In the genomic region with DNA sequence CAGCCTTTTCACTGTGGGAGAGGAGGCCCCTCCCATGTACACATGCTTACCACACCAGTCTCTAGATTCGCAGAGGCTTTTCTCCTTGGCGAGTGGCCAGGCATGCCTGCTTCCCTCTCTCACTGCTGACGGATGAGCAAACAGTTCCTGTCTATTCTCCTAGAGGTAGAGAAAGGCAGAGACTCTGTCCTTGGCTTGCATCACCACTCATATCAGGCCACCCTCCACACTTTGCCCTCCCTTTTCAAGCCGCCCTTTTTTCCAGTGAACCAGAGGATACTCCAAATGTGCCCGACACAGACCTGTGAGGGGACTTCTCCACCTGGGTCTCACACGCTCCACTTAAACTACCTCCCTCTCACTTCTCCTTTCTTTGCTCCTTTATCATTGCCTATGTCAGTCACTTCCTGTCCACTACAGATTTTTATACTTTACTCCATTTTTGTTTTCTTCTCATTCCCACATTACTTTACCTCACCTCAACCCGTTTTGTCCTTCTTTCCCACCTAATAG, we compare ENCODE assay signal across 8 cellular contexts.
DNase-seq lines count a peak whose midpoint lies in the region; ATAC-seq and TF ChIP-seq lines count a peak whose summit lies in the region.

No MANE protein-coding gene starts in this region.

- H3K36me3 ChIP-seq in Peyer's patch (no peaks in the 10 kb centered on the region), fibroblast of lung (ENCODE audit: control insufficient read depth, insufficient read depth, low read length) (no peaks in the 10 kb centered on the region)

- H3K9me3 Mint-ChIP-seq in activated T-cell treated with anti-CD3 and anti-CD28 coated beads, Interleukin-2, amount 50 U/mL, for 72 hours: no peaks in the 10 kb centered on the region

- H3K4me1 Mint-ChIP-seq in activated T-cell treated with anti-CD3 and anti-CD28 coated beads, Interleukin-2, amount 50 U/mL, for 72 hours (ENCODE audit: low read depth): no peaks in the 10 kb centered on the region

- peaks cover 19% of the 10 kb centered on the region for H3K27me3 Mint-ChIP-seq in activated T-cell treated with anti-CD3 and anti-CD28 coated beads, Interleukin-2, amount 50 U/mL, for 72 hours (ENCODE audit: low read depth)

- H3K4me3 ChIP-seq in Peyer's patch: no peak overlapping the region
- no peak overlapping the region for H3K4me3 ChIP-seq in fibroblast of lung (replicated peaks in 1 of 4; ENCODE audit: control extremely low read depth in 1 of 4, insufficient read depth in 1 of 4, low read depth in 3 of 4, low read length in 4 of 4)

- no peak overlapping the region for H2AFZ ChIP-seq in fibroblast of lung (ENCODE audit: low read length)

- DNase-seq in COLO829 (ENCODE audit: low spot score): peak; percentile 69
- DNase-seq in HT-29 (ENCODE audit: low spot score): peak; percentile 74
- peak; percentile 50 to 78 (median 65) for DNase-seq in Peyer's patch
- DNase-seq in fibroblast of lung (ENCODE audit: low read depth in 2 of 2): peak; percentile 77 to 86
- DNase-seq in occipital lobe (lab: John Stamatoyannopoulos, UW): peak; percentile 16
- no peak for DNase-seq in activated T-cell treated with anti-CD3 and anti-CD28 coated beads, Interleukin-2, amount 50 U/mL, for 48 hours
- DNase-seq in activated T-cell treated with anti-CD3 and anti-CD28 coated beads, Interleukin-2, amount 50 U/mL, for 72 hours: no peak

- no peak overlapping the region for H3K27ac Mint-ChIP-seq in activated T-cell treated with anti-CD3 and anti-CD28 coated beads, Interleukin-2, amount 50 U/mL, for 72 hours

- no peak for TF ChIP-seq POLR2A in Peyer's patch (IDR thresholded peaks at IDR 0.05)

- TF ChIP-seq CTCF in Peyer's patch (IDR thresholded peaks at IDR 0.05) (no peak), fibroblast of lung (conservative IDR thresholded peaks at IDR 0.05 in 1 of 2, IDR thresholded peaks at IDR 0.05 in 1 of 2; ENCODE audit: low read depth in 1 of 2, low read length in 2 of 2) (no peak)

- H4K20me1 ChIP-seq in fibroblast of lung (ENCODE audit: control insufficient read depth, extremely low read depth, insufficient read depth, low read length): no peaks in the 10 kb centered on the region

- H3K4me1 ChIP-seq in Peyer's patch (peaks cover 0 to 6% (median 0%) of the 10 kb centered on the region in 4 donors), fibroblast of lung (ENCODE audit: control insufficient read depth, extremely low read depth, insufficient read depth, low read length) (peaks cover 8% of the 10 kb centered on the region)

- H3K4me2 ChIP-seq in fibroblast of lung (ENCODE audit: extremely low read depth, insufficient read depth, low read length): no peak overlapping the region

- H3K4me3 Mint-ChIP-seq in activated T-cell treated with anti-CD3 and anti-CD28 coated beads, Interleukin-2, amount 50 U/mL, for 72 hours: no peak overlapping the region

- no peak overlapping the region for H3K27ac ChIP-seq in Peyer's patch
- no peak overlapping the region for H3K27ac ChIP-seq in fibroblast of lung (ENCODE audit: insufficient read depth, low read length)

- ATAC-seq in GM21360 (IDR thresholded peaks at IDR 0.05; ENCODE audit: unreplicated experiment): peak; percentile 77
- no peak for ATAC-seq in activated T-cell treated with anti-CD3 and anti-CD28 coated beads, Interleukin-2, amount 50 U/mL, for 72 hours (replicated peaks in 1 of 2)

- no peaks in the 10 kb centered on the region for H3K9me3 ChIP-seq in Peyer's patch
- H3K9me3 ChIP-seq in fibroblast of lung (ENCODE audit: control insufficient read depth, insufficient read depth, low read depth, low read length): no peaks in the 10 kb centered on the region

- H3K36me3 Mint-ChIP-seq in activated T-cell treated with anti-CD3 and anti-CD28 coated beads, Interleukin-2, amount 50 U/mL, for 72 hours (ENCODE audit: insufficient read depth in 2 of 2): no peaks in the 10 kb centered on the region

- no peak overlapping the region for H3K9ac ChIP-seq in fibroblast of lung (ENCODE audit: insufficient read depth, low read length)

- H3K27me3 ChIP-seq in Peyer's patch (no peaks in the 10 kb centered on the region), fibroblast of lung (ENCODE audit: control insufficient read depth, insufficient read depth, low read length) (no peaks in the 10 kb centered on the region)

- no peaks in the 10 kb centered on the region for H3K79me2 ChIP-seq in fibroblast of lung (ENCODE audit: control insufficient read depth, insufficient read depth, low read length)

Comparison
In these comparisons a context has a peak if more than half of its experiments do, and no peak if none do; other contexts are left out.
1. DNase-seq: peak in COLO829 (single experiment), HT-29 (single experiment), Peyer's patch (3 of 3), fibroblast of lung (2 of 2) and occipital lobe (single experiment); none in activated T-cell treated with anti-CD3 and anti-CD28 coated beads, Interleukin-2, amount 50 U/mL, for 48 hours (0 of 2) and activated T-cell treated with anti-CD3 and anti-CD28 coated beads, Interleukin-2, amount 50 U/mL, for 72 hours (0 of 2).